ENCODE assay signal across 8 cellular contexts in genomic region chr12:68587448-68587873, GRCh38. TPM values are rescaled to one million over a fixed set of nuclear protein-coding genes. Genes with fewer than 3 reads are reported as not detected.
DNase-seq lines count a peak whose midpoint lies in the region; ATAC-seq lines count a peak whose summit lies in the region.

No MANE protein-coding gene starts in this region.

- H3K27me3 Mint-ChIP-seq in activated naive CD8-positive, alpha-beta T cell, result no peaks in the 10 kb centered on the region

- peak overlapping the region; percentile 87 for H3K27ac Mint-ChIP-seq in activated naive CD8-positive, alpha-beta T cell

- H3K9me3 Mint-ChIP-seq in activated naive CD8-positive, alpha-beta T cell (ENCODE audit: low read depth), result peaks cover 12% of the 10 kb centered on the region

- DNase-seq in AML-193 (lab: John Stamatoyannopoulos, UW), result peak; percentile 91 to 94
- DNase-seq in Jurkat, Clone E6-1 (ENCODE audit: low read depth, low spot score), result peak; percentile 86
- no peak for DNase-seq in NCI-H1694 (lab: John Stamatoyannopoulos, UW)
- no peak for DNase-seq in caudate nucleus (lab: John Stamatoyannopoulos, UW)
- DNase-seq in nucleus accumbens (lab: John Stamatoyannopoulos, UW), result no peak
- DNase-seq in islet precursor cell, result no peak

- peaks cover 9% of the 10 kb centered on the region for H3K36me3 Mint-ChIP-seq in activated naive CD8-positive, alpha-beta T cell

- H3K27ac ChIP-seq in caudate nucleus (ENCODE audit: low read depth, low read length), result no peak overlapping the region

- H3K4me3 ChIP-seq in Jurkat, Clone E6-1 (ENCODE audit: low read length), result no peak overlapping the region

- H3K4me3 Mint-ChIP-seq in activated naive CD8-positive, alpha-beta T cell, result peak overlapping the region; percentile 59

- ATAC-seq in GM19397 (IDR thresholded peaks at IDR 0.05; ENCODE audit: unreplicated experiment), result peak; percentile 68

- H3K4me1 Mint-ChIP-seq in activated naive CD8-positive, alpha-beta T cell (ENCODE audit: low read depth), result peaks cover 62% of the 10 kb centered on the region

RNA-seq across cellular contexts. Expression of gene RAP1B, which starts 23.2 kb away (rescaled TPM):
- polyA plus RNA-seq in Jurkat, Clone E6-1 (2012; ENCODE audit: insufficient read depth, insufficient read length), result 192 TPM

Comparison
In these comparisons a context has a peak if more than half of its experiments do, and no peak if none do; other contexts are left out.
1. DNase-seq: peak in AML-193 (2 of 2) and Jurkat, Clone E6-1 (single experiment); none in NCI-H1694 (single experiment), caudate nucleus (0 of 61), nucleus accumbens (0 of 56) and islet precursor cell (single experiment).